ENCODE assay signal across 30 cellular contexts in the genomic region with DNA sequence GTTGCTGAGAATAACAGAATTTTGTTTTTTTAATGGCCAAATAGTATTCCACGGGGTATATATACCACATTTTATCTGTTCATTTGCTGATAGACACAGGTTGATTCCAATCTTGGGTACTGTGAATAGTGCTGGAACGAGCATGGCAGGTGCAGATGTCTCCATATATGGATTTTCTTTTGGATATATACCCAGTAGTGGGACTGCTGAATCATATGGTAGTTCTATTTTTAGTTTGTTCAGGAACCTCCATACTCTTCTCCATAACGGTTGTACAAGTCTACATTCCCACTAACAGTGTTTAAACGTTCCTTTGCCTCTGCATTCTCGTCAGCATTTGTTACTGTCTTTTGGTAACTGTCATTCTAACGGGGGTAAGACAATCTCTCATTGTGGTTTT.
"Had no signal": no experiment of that assay in that cellular context is flagged by ENCODE, and none has a peak within 500 bp of the region (broad histone marks: within the 10 kb centered on the region; RNA-seq: fewer than 3 reads in every experiment).

No MANE protein-coding gene starts in this region.

- H3K4me3 Mint-ChIP-seq: activated B cell treated with CpG ODN at 0.5 μM for 24 hours; activated CD4-positive, alpha-beta memory T cell treated with anti-CD3 and anti-CD28 coated beads for 36 hours; activated naive CD4-positive, alpha-beta T cell treated with anti-CD3 and anti-CD28 coated beads, Interleukin-2, amount 10 ng/mL, durations not matched to agents 7 days and 5 days; activated naive CD8-positive, alpha-beta T cell; activated naive CD8-positive, alpha-beta T cell treated with anti-CD3 and anti-CD28 coated beads, Interleukin-2, amount 50 U/mL, for 24 hours; activated T-cell treated with anti-CD3 and anti-CD28 coated beads, Interleukin-2, amount 50 U/mL, for 4 hours; activated T-helper 1 cell treated with anti-CD3 and anti-CD28 coated beads, Interleukin-12 subunit alpha, Interleukin-12 subunit beta, Interleukin-2, Interleukin-4 antibody, amounts not matched to agents 30 ng/mL and 10 ng/mL and 1 ng/mL, durations not matched to agents 14 hours and 24 hours and 36 hours had no signal

- H3K4me3 ChIP-seq: SJCRH30, SK-N-MC had no signal

- DNase-seq: activated B cell treated with CpG ODN at 0.5 μM for 24 hours; activated CD4-positive, alpha-beta memory T cell treated with anti-CD3 and anti-CD28 coated beads for 36 hours; activated CD4-positive, alpha-beta T cell treated with anti-CD3 and anti-CD28 coated beads for 4 hours; activated CD4-positive, alpha-beta T cell treated with anti-CD3 and anti-CD28 coated beads, Interleukin-2, amount 50 U/mL, for 1 hour; activated CD4-positive, CD25-positive, alpha-beta regulatory T cell treated with anti-CD3 and anti-CD28 coated beads, Interleukin-2, amount 50 U/mL, for 72 hours; activated CD8-positive, alpha-beta memory T cell treated with anti-CD3 and anti-CD28 coated beads, Interleukin-2, amount 50 U/mL, for 4 hours; activated effector memory CD4-positive, alpha-beta T cell treated with Interleukin-2 at 50 U/mL for 16 hours; activated naive CD4-positive, alpha-beta T cell treated with anti-CD3 and anti-CD28 coated beads, Interleukin-2, amount 10 ng/mL, durations not matched to agents 7 days and 5 days; activated naive CD8-positive, alpha-beta T cell treated with anti-CD3 and anti-CD28 coated beads, Interleukin-2, amount 50 U/mL, for 24 hours; activated T-cell treated with anti-CD3 and anti-CD28 coated beads for 4 hours; activated T-cell treated with anti-CD3 and anti-CD28 coated beads, Interleukin-2, amount 50 U/mL, for 4 hours; anterior cingulate cortex; brain microvascular endothelial cell; central memory CD4-positive, alpha-beta T cell; MM.1S; MV-4-11; NCI-H1092; NCI-H1436 treated with DMSO at 0.1 percent for 48 hours; NCI-H1694 treated with DMSO at 0.1 percent for 48 hours; NCI-H2029; NCI-H345; NCI-H524 treated with DMSO at 0.1 percent for 48 hours; NK-92 treated with Interleukin-12 subunit alpha and Interleukin-12 subunit beta, amount 100 ng/mL, for 24 hours; SHP77; SJCRH30; T1000 had no signal

- H3K4me1 Mint-ChIP-seq: activated naive CD4-positive, alpha-beta T cell treated with anti-CD3 and anti-CD28 coated beads, Interleukin-2, amount 10 ng/mL, durations not matched to agents 7 days and 5 days had no signal

- H3K4me2 ChIP-seq: KMS-11 had no signal

- H3K9me3 ChIP-seq: SJCRH30 had no signal

- H3K4me1 ChIP-seq: SJCRH30 had no signal

- H3K27me3 ChIP-seq: brain microvascular endothelial cell, SJCRH30 had no signal

- ATAC-seq: activated naive CD8-positive, alpha-beta T cell treated with anti-CD3 and anti-CD28 coated beads, Interleukin-2, amount 50 U/mL, for 24 hours; activated T-cell treated with anti-CD3 and anti-CD28 coated beads, Interleukin-2, amount 50 U/mL, for 4 hours had no signal

- H3K27ac Mint-ChIP-seq: activated B cell treated with CpG ODN at 0.5 μM for 24 hours; activated CD4-positive, alpha-beta memory T cell treated with anti-CD3 and anti-CD28 coated beads for 36 hours; activated naive CD4-positive, alpha-beta T cell treated with anti-CD3 and anti-CD28 coated beads, Interleukin-2, amount 10 ng/mL, durations not matched to agents 7 days and 5 days; activated naive CD8-positive, alpha-beta T cell; activated naive CD8-positive, alpha-beta T cell treated with anti-CD3 and anti-CD28 coated beads, Interleukin-2, amount 50 U/mL, for 24 hours; activated T-helper 1 cell treated with anti-CD3 and anti-CD28 coated beads, Interleukin-12 subunit alpha, Interleukin-12 subunit beta, Interleukin-2, Interleukin-4 antibody, amounts not matched to agents 30 ng/mL and 10 ng/mL and 1 ng/mL, durations not matched to agents 14 hours and 24 hours and 36 hours had no signal

- H3K27ac ChIP-seq: brain microvascular endothelial cell, KMS-11, SJCRH30, SK-N-MC had no signal

- H3K9me3 Mint-ChIP-seq: activated B cell treated with CpG ODN at 0.5 μM for 24 hours; activated CD4-positive, alpha-beta memory T cell treated with anti-CD3 and anti-CD28 coated beads for 36 hours; activated naive CD4-positive, alpha-beta T cell treated with anti-CD3 and anti-CD28 coated beads, Interleukin-2, amount 10 ng/mL, durations not matched to agents 7 days and 5 days; activated naive CD8-positive, alpha-beta T cell treated with anti-CD3 and anti-CD28 coated beads, Interleukin-2, amount 50 U/mL, for 24 hours; activated T-cell treated with anti-CD3 and anti-CD28 coated beads, Interleukin-2, amount 50 U/mL, for 4 hours; activated T-helper 1 cell treated with anti-CD3 and anti-CD28 coated beads, Interleukin-12 subunit alpha, Interleukin-12 subunit beta, Interleukin-2, Interleukin-4 antibody, amounts not matched to agents 30 ng/mL and 10 ng/mL and 1 ng/mL, durations not matched to agents 14 hours and 24 hours and 36 hours had no signal

- H3K27me3 Mint-ChIP-seq: activated B cell treated with CpG ODN at 0.5 μM for 24 hours; activated CD4-positive, alpha-beta memory T cell treated with anti-CD3 and anti-CD28 coated beads for 36 hours; activated naive CD4-positive, alpha-beta T cell treated with anti-CD3 and anti-CD28 coated beads, Interleukin-2, amount 10 ng/mL, durations not matched to agents 7 days and 5 days; activated naive CD8-positive, alpha-beta T cell; activated naive CD8-positive, alpha-beta T cell treated with anti-CD3 and anti-CD28 coated beads, Interleukin-2, amount 50 U/mL, for 24 hours had no signal
